1 cellular context compared by ENCODE assay signal in genomic region chr6:103456652-103457051, GRCh38.
TF ChIP-seq lines count a peak whose summit lies in the region.

No MANE protein-coding gene starts in this region.

TF ChIP-seq in HepG2, 621 proteins besides CTCF, POLR2A, EP300 and RAD21 (continued from another document):
- no peak for TF ChIP-seq REST (IDR thresholded peaks at IDR 0.05; ENCODE audit: borderline replicate concordance in 1 of 2, low read depth in 1 of 2, low read length in 2 of 2)
- TF ChIP-seq NFE2L2 (IDR thresholded peaks at IDR 0.05; ENCODE audit: low read length): 0 out of 2 replicates have a peak, but pooled peaks have one; percentile 15
- peak; percentile 78 for TF ChIP-seq ATF7 (IDR thresholded peaks at IDR 0.05)
- no peak for TF ChIP-seq ATF7 (CRISPR knock-in tag; IDR thresholded peaks at IDR 0.05)
- no peak for TF ChIP-seq ZNF800 (CRISPR knock-in tag; IDR thresholded peaks at IDR 0.05)
- TF ChIP-seq ZNF562 (CRISPR knock-in tag; IDR thresholded peaks at IDR 0.05; ENCODE audit: borderline replicate concordance): no peak
- TF ChIP-seq, protein P1, sequence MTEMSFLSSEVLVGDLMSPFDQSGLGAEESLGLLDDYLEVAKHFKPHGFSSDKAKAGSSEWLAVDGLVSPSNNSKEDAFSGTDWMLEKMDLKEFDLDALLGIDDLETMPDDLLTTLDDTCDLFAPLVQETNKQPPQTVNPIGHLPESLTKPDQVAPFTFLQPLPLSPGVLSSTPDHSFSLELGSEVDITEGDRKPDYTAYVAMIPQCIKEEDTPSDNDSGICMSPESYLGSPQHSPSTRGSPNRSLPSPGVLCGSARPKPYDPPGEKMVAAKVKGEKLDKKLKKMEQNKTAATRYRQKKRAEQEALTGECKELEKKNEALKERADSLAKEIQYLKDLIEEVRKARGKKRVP (CRISPR knock-in tag; IDR thresholded peaks at IDR 0.05): no peak
- TF ChIP-seq ZNF414 (CRISPR knock-in tag; IDR thresholded peaks at IDR 0.05): no peak
